In the genomic region with DNA sequence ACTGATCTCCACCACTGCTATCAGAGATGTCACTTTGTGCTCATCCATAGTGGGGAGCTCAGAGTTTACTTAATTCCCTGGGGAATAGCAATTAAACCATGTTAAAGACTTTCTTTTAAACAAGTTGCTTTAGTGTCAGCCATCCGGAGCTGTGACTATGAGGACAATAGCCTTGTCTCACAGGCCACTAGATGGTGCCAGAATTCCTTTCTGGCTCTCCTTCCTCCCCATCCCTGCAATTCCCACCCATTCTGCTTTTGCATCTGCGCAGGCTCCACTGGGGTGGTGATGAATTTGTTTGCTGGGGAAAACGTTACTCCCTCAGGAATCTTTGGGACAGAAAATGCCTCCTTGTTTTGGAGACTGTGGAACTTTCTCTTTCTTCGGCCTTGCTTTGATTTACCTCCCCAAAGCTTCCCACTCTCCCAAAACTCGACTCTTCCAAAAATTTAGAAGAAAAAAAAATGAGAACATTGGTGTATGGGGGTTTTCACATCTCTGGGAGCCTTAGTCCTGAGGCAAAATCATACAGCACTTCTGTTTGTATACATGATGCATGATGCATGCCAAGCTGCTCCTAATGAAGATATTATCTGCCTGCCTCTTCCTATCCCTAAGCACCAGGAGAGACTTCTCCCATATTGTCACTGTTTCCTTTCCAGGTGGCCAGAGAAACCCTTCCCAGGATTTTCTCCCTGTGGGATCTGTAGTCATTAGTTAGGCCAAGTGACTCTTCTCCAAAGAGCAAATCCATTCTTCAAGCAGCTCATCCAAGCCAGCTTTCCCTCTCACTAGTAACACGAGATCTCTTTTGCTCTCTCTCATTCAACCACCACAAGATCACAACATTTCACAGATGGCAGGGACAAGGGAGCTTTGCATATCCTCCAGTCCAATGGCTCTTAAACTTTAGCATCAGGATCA, we compare ENCODE assay signal across 8 cellular contexts.
A peak's percentile ranks its signal among the peaks of the same experiment; 100 is the strongest.
DNase-seq lines count a peak whose midpoint lies in the region; ATAC-seq, FAIRE-seq and TF ChIP-seq lines count a peak whose summit lies in the region.

No MANE protein-coding gene starts in this region.

- no peak overlapping the region for H3K4me3 ChIP-seq in choroid plexus epithelial cell (ENCODE audit: low read depth, low read length)

- peak; percentile 78 for TF ChIP-seq CTCF in choroid plexus epithelial cell (conservative IDR thresholded peaks at IDR 0.05; ENCODE audit: low read depth, low read length)

- ATAC-seq in GM19324 (IDR thresholded peaks at IDR 0.05; ENCODE audit: low FRiP score, unreplicated experiment) (no peak), HG02870 (IDR thresholded peaks at IDR 0.05; ENCODE audit: unreplicated experiment) (no peak)

- TF ChIP-seq POLR2A in H54 (IDR thresholded peaks at IDR 0.05; ENCODE audit: low read depth, low read length): no peak

- peak; percentile 99 for FAIRE-seq in H54 (lab: Jason Lieb, UNC)

- DNase-seq in AG20443 (ENCODE audit: low spot score) (peak; percentile 78), H54 (ENCODE audit: insufficient read length, low spot score) (peak; percentile 35), NCI-H510A (lab: John Stamatoyannopoulos, UW) (peak; percentile 16), choroid plexus epithelial cell (ENCODE audit: low read depth) (peak; percentile 61), middle frontal gyrus (ENCODE audit: extremely low spot score, low spot score) (peak; percentile 54), GF-D8 (lab: John Stamatoyannopoulos, UW) (no peak)
